ENCODE assay signal across 8 cellular contexts in genomic region chr15:64009241-64009640, GRCh38. TPM values are rescaled to one million over a fixed set of nuclear protein-coding genes. Genes with fewer than 3 reads are reported as not detected.
A peak's percentile ranks its signal among the peaks of the same experiment; 100 is the strongest.
DNase-seq lines count a peak whose midpoint lies in the region; ATAC-seq and TF ChIP-seq lines count a peak whose summit lies in the region.
"Had no signal": no experiment of that assay in that cellular context is flagged by ENCODE, and none has a peak within 500 bp of the region (broad histone marks: within the 10 kb centered on the region; RNA-seq: fewer than 3 reads in every experiment).

No MANE protein-coding gene starts in this region.

- H3K27me3 Mint-ChIP-seq in IgD-negative memory B cell: peaks cover 3% of the 10 kb centered on the region
- H3K27me3 Mint-ChIP-seq in activated CD4-positive, alpha-beta memory T cell treated with anti-CD3 and anti-CD28 coated beads for 36 hours: no peaks in the 10 kb centered on the region

- ATAC-seq in heart left ventricle (peak; percentile 17 to 60 (median 43)), HG03159 (IDR thresholded peaks at IDR 0.05; ENCODE audit: unreplicated experiment) (no peak), HG03460 (IDR thresholded peaks at IDR 0.05; ENCODE audit: unreplicated experiment) (no peak)

- peak overlapping the region in 3 of 4 donors; percentile 64 to 95 (median 91) for H3K4me3 Mint-ChIP-seq in IgD-negative memory B cell
- no peak overlapping the region for H3K4me3 Mint-ChIP-seq in activated CD4-positive, alpha-beta memory T cell treated with anti-CD3 and anti-CD28 coated beads for 36 hours

- TF ChIP-seq CTCF in heart left ventricle (IDR thresholded peaks at IDR 0.05): no peak

- intact Hi-C loops in activated CD4-positive, alpha-beta memory T cell treated with anti-CD3 and anti-CD28 coated beads for 36 hours (cut with micrococcal nuclease): loop anchor here (1.0 kb wide), 2 partner anchors 22 to 37 kb away; partner anchors contain the start of gene DAPK2
- intact Hi-C loops in heart left ventricle (cut with DNase I): loop anchor here in 1 of 10 donors (2.0 kb wide), 1 partner anchor 24 kb away; no protein-coding TSS in a partner anchor

- peak; percentile 50 for DNase-seq in activated CD4-positive, alpha-beta memory T cell treated with anti-CD3 and anti-CD28 coated beads for 36 hours
- peak in 2 of 5 donors; percentile 47 to 67 for DNase-seq in heart left ventricle
- DNase-seq in stimulated activated CD8-positive, alpha-beta memory T cell treated with anti-CD3 and anti-CD28 coated beads, Interleukin-4, amount 100 ng/mL, for 48 hours: peak; percentile 42
- DNase-seq in cerebellar nuclear complex (lab: John Stamatoyannopoulos, UW): no peak
- DNase-seq: NCI-H1417 had no signal

- WGBS in heart left ventricle, 4 donors: 26 to 42% (median 33%) methylated on average over 2 of the region's 2 CpGs

- POLR2A ChIA-PET in activated CD4-positive, alpha-beta memory T cell treated with anti-CD3 and anti-CD28 coated beads for 36 hours (lab: Charles Lee): interaction anchor here (0.5 to 3.2 kb wide), 5 partner anchors 37 to 418 kb away, joined by 3 to 21 read pairs (median 4); partner anchors contain the start of genes CIAO2A and DAPK2

- H3K27ac Mint-ChIP-seq in IgD-negative memory B cell: peak overlapping the region; percentile 95 to 99 (median 99)
- peak overlapping the region; percentile 83 for H3K27ac Mint-ChIP-seq in activated CD4-positive, alpha-beta memory T cell treated with anti-CD3 and anti-CD28 coated beads for 36 hours

- no peaks in the 10 kb centered on the region for H3K9me3 Mint-ChIP-seq in IgD-negative memory B cell
- no peaks in the 10 kb centered on the region for H3K9me3 Mint-ChIP-seq in activated CD4-positive, alpha-beta memory T cell treated with anti-CD3 and anti-CD28 coated beads for 36 hours

- H3K36me3 Mint-ChIP-seq in IgD-negative memory B cell: peaks cover 2% of the 10 kb centered on the region
- no peaks in the 10 kb centered on the region for H3K36me3 Mint-ChIP-seq in activated CD4-positive, alpha-beta memory T cell treated with anti-CD3 and anti-CD28 coated beads for 36 hours

- H3K4me3 ChIP-seq in heart left ventricle: no peak overlapping the region

- H3K9me3 ChIP-seq in heart left ventricle: no peaks in the 10 kb centered on the region

- CTCF ChIA-PET in activated CD4-positive, alpha-beta memory T cell treated with anti-CD3 and anti-CD28 coated beads for 36 hours (lab: Charles Lee): interaction anchor here (0.6 to 3.9 kb wide), 12 partner anchors 10 to 257 kb away, joined by 3 to 37 read pairs (median 6); partner anchors contain the start of genes CIAO2A and DAPK2

- H3K27me3 ChIP-seq in heart left ventricle: no peaks in the 10 kb centered on the region

- H3K36me3 ChIP-seq in heart left ventricle: no peaks in the 10 kb centered on the region

- no peak for TF ChIP-seq POLR2A in heart left ventricle (IDR thresholded peaks at IDR 0.05)

- H3K27ac ChIP-seq in heart left ventricle: peak overlapping the region in 11 of 12 donors; percentile 24 to 79 (median 65)

- H3K4me1 ChIP-seq in heart left ventricle: peaks cover 5 to 71% (median 40%) of the 10 kb centered on the region in 12 donors

- peaks cover 20 to 43% (median 41%) of the 10 kb centered on the region in 3 donors for H3K4me1 Mint-ChIP-seq in IgD-negative memory B cell
- H3K4me1 Mint-ChIP-seq in activated CD4-positive, alpha-beta memory T cell treated with anti-CD3 and anti-CD28 coated beads for 36 hours (ENCODE audit: low read depth): peaks cover 42% of the 10 kb centered on the region

RNA-seq across cellular contexts. Expression of gene DAPK2, which starts 37.0 kb away (rescaled TPM):
- polyA plus RNA-seq in IgD-negative memory B cell (7.7 TPM), heart left ventricle (10 to 100 TPM; 24.6 to 30.9 TPM)
- total RNA-seq in activated CD4-positive, alpha-beta memory T cell treated with anti-CD3 and anti-CD28 coated beads for 36 hours: under 1 TPM; 0.81 to 0.87 TPM
- total RNA-seq in heart left ventricle: 10 to 100 TPM; 20.4 to 56.2 (median 26.4) TPM

Comparison
In these comparisons a context has a peak if more than half of its experiments do, and no peak if none do; other contexts are left out.
1. DNase-seq: peak in activated CD4-positive, alpha-beta memory T cell treated with anti-CD3 and anti-CD28 coated beads for 36 hours (single experiment) and stimulated activated CD8-positive, alpha-beta memory T cell treated with anti-CD3 and anti-CD28 coated beads, Interleukin-4, amount 100 ng/mL, for 48 hours (single experiment); none in cerebellar nuclear complex (0 of 2).
2. ATAC-seq: peak in heart left ventricle (4 of 4); none in HG03159 (single experiment) and HG03460 (single experiment).
3. RNA of gene DAPK2, which starts 37.0 kb away (total RNA-seq): 20.4 to 56.2 TPM in heart left ventricle; 0.81 to 0.87 TPM in activated CD4-positive, alpha-beta memory T cell treated with anti-CD3 and anti-CD28 coated beads for 36 hours; every median in the first group is over 10 times any median in the second.